ENCODE assay signal across 11 cellular contexts in genomic region chr3:52524752-52525661, GRCh38. TPM values are rescaled to one million over a fixed set of nuclear protein-coding genes. Genes with fewer than 3 reads are reported as not detected.
DNase-seq lines count a peak whose midpoint lies in the region; ATAC-seq and TF ChIP-seq lines count a peak whose summit lies in the region.
"Had no signal": no experiment of that assay in that cellular context is flagged by ENCODE, and none has a peak within 500 bp of the region (broad histone marks: within the 10 kb centered on the region; RNA-seq: fewer than 3 reads in every experiment).

No MANE protein-coding gene starts in this region.

- POLR2A ChIA-PET in HCT116 (lab: Charles Lee), result no interaction called here

- H3K4me3 ChIP-seq in HCT116 (replicated peaks in 1 of 2; ENCODE audit: low read depth in 1 of 2, low read length in 2 of 2) (no peak overlapping the region), brain microvascular endothelial cell (ENCODE audit: low read depth, low read length) (no peak overlapping the region), right atrium auricular region (no peak overlapping the region), skin epidermis (peak overlapping the region in 1 of 7 experiments; percentile 7)
- H3K4me3 ChIP-seq: SK-N-MC had no signal

- H2AFZ ChIP-seq in HCT116 (ENCODE audit: low read depth, low read length, poor library complexity, severe bottlenecking), result no peak overlapping the region

- H3K4me2 ChIP-seq in HCT116 (ENCODE audit: low read length), result no peak overlapping the region

- H3K27me3 ChIP-seq in HCT116 (ENCODE audit: insufficient read depth, low read length), result no peaks in the 10 kb centered on the region
- H3K27me3 ChIP-seq in brain microvascular endothelial cell (replicated peaks), result no peaks in the 10 kb centered on the region
- H3K27me3 ChIP-seq in right atrium auricular region, result no peaks in the 10 kb centered on the region

- H3K9ac ChIP-seq in HCT116 (ENCODE audit: low read length), result no peak overlapping the region

- intact Hi-C loops in HCT116 (cut with micrococcal nuclease), result no loop called here

- no peak for TF ChIP-seq CTCF in HCT116 (IDR thresholded peaks at IDR 0.05 in 2 of 3, conservative IDR thresholded peaks at IDR 0.05 in 1 of 3; ENCODE audit: borderline replicate concordance in 1 of 3, insufficient read depth in 1 of 3, low read depth in 2 of 3, low read length in 2 of 3)
- no peak for TF ChIP-seq CTCF in brain microvascular endothelial cell (IDR thresholded peaks at IDR 0.05; ENCODE audit: low read depth, low read length, missing control alignments)
- no peak for TF ChIP-seq CTCF in right atrium auricular region (IDR thresholded peaks at IDR 0.05)

- CTCF ChIA-PET in HCT116 (lab: Charles Lee), result no interaction called here

- no peaks in the 10 kb centered on the region for H3K79me2 ChIP-seq in HCT116 (ENCODE audit: insufficient read depth, low read length)

- no peak for ATAC-seq in HCT116
- no peak for ATAC-seq in GM21515 (IDR thresholded peaks at IDR 0.05; ENCODE audit: unreplicated experiment)
- no peak for ATAC-seq in HG02870 (IDR thresholded peaks at IDR 0.05; ENCODE audit: unreplicated experiment)
- ATAC-seq in GM21717 (IDR thresholded peaks at IDR 0.05; ENCODE audit: unreplicated experiment), result no peak

- H3K27ac ChIP-seq in HCT116 (ENCODE audit: low read depth, low read length) (no peak overlapping the region; the same call in 1 of the 2 replicates), brain microvascular endothelial cell (no peak overlapping the region), right atrium auricular region (peak overlapping the region; percentile 74 to 83), skin epidermis (peak overlapping the region in 16 of 21 experiments; percentile 1 to 76 (median 56))

- H3K9me3 ChIP-seq in HCT116 (ENCODE audit: control insufficient read depth in 1 of 2, insufficient read depth in 1 of 2, low read depth in 1 of 2, low read length in 2 of 2) (no peaks in the 10 kb centered on the region), right atrium auricular region (no peaks in the 10 kb centered on the region)

- DNase-seq in HCT116 (ENCODE audit: low read depth, low spot score) (no peak), brain microvascular endothelial cell (peak; percentile 40), right atrium auricular region (ENCODE audit: low spot score) (no peak), COLO829 (ENCODE audit: low spot score) (no peak)
- DNase-seq: islet precursor cell, NCI-H82 had no signal

- TSS peak; percentile 40 for BruUV-seq in HCT116 (replicated peaks; lab: Mats Ljungman, UMichigan)

- TF ChIP-seq RAD21 in HCT116 (IDR thresholded peaks at IDR 0.05; ENCODE audit: low read depth), result no peak

- no peaks in the 10 kb centered on the region for H4K20me1 ChIP-seq in HCT116 (ENCODE audit: insufficient read depth)

- no peak for TF ChIP-seq POLR2A in HCT116 (IDR thresholded peaks at IDR 0.05; ENCODE audit: borderline replicate concordance, extremely low read depth, insufficient read depth, insufficient read length)

- H3K9me2 ChIP-seq in HCT116 (ENCODE audit: insufficient read depth), result no peaks in the 10 kb centered on the region

- in situ Hi-C loops in brain microvascular endothelial cell (cut with HindIII; ENCODE audit: low pct_ligation_motif_present, low sequenced_read_pairs), result no loop called here

- no peaks in the 10 kb centered on the region for H3K4me1 ChIP-seq in HCT116 (ENCODE audit: control insufficient read depth in 1 of 2, insufficient read depth in 2 of 2, low read length in 2 of 2)
- H3K4me1 ChIP-seq in right atrium auricular region, result peaks cover 0 to 55% of the 10 kb centered on the region in 2 donors

- RAD21 ChIA-PET in HCT116 (lab: Charles Lee; ENCODE audit: low non-redundant PET in 1 of 2, low total read pairs in 2 of 2, uncharacterized antibody in 2 of 2, unreplicated experiment in 2 of 2), result no interaction called here

- peaks cover 11 to 17% of the 10 kb centered on the region in 2 experiments for H3K36me3 ChIP-seq in HCT116 (ENCODE audit: control insufficient read depth in 1 of 2, insufficient read depth in 2 of 2, low read length in 2 of 2)
- peaks cover 44% of the 10 kb centered on the region for H3K36me3 ChIP-seq in brain microvascular endothelial cell (replicated peaks)
- H3K36me3 ChIP-seq in right atrium auricular region, result peaks cover 45% of the 10 kb centered on the region

TF ChIP-seq in HCT116, 20 proteins besides CTCF, POLR2A, EP300 and RAD21:
- TF ChIP-seq EGR1 (IDR thresholded peaks at IDR 0.05; ENCODE audit: low read depth), result no peak
- no peak for TF ChIP-seq REST (IDR thresholded peaks at IDR 0.05; ENCODE audit: low read depth)
- no peak for TF ChIP-seq SRF (IDR thresholded peaks at IDR 0.05; ENCODE audit: low read depth)
- no peak for TF ChIP-seq SP1 (IDR thresholded peaks at IDR 0.05; ENCODE audit: low read depth)
- TF ChIP-seq CEBPB (IDR thresholded peaks at IDR 0.05; ENCODE audit: low read depth), result no peak
- no peak for TF ChIP-seq SIN3A (IDR thresholded peaks at IDR 0.05; ENCODE audit: low read depth)
- TF ChIP-seq TCF7L2 (IDR thresholded peaks at IDR 0.05; ENCODE audit: borderline replicate concordance, extremely low read depth, insufficient read depth, insufficient read length), result no peak
- no peak for TF ChIP-seq ZBTB33 (IDR thresholded peaks at IDR 0.05; ENCODE audit: extremely low read depth, insufficient replicate concordance, low read length)

RNA-seq across cellular contexts. Expression of gene NT5DC2, which starts 8.7 kb away (rescaled TPM):
- total RNA-seq in HCT116 (2021; ENCODE audit: unreplicated experiment), result 125 TPM
- polyA plus RNA-seq in HCT116 (2012), result 111 and 112 TPM in 2 replicates
- total RNA-seq in right atrium auricular region, result 100 to 1,000 TPM in 1 of 2 donors, 10 to 100 TPM in 1; 94.0 to 146 TPM

RNA-seq across cellular contexts. Expression of gene UQCC5, which starts 11.4 kb away (rescaled TPM):
- total RNA-seq in HCT116 (2021; ENCODE audit: unreplicated experiment) (14.1 TPM), right atrium auricular region (1 to 10 TPM; 1.2 to 3.1 TPM)
- polyA plus RNA-seq in HCT116 (2012), result 50.0 and 58.6 TPM in 2 replicates

RNA-seq across cellular contexts. Expression of gene STAB1, which starts 29.9 kb away (rescaled TPM):
- 0.44 TPM for total RNA-seq in HCT116 (2021; ENCODE audit: unreplicated experiment)
- 0.12 TPM in 1 of 2 replicates, not detected in the other for polyA plus RNA-seq in HCT116 (2012)
- total RNA-seq in right atrium auricular region, result 10 to 100 TPM; 46.5 to 62.6 TPM

Comparison
In these comparisons a context has a peak if more than half of its experiments do, and no peak if none do; other contexts are left out.
1. H3K27ac ChIP-seq: peak in right atrium auricular region (2 of 2) and skin epidermis (16 of 21); none in HCT116 (single experiment) and brain microvascular endothelial cell (single experiment).
2. RNA of gene STAB1, which starts 29.9 kb away (total RNA-seq): 46.5 to 62.6 TPM in right atrium auricular region; 0.44 TPM in HCT116 (single experiment); every median in the first group is over 10 times any median in the second.